In the genomic region with DNA sequence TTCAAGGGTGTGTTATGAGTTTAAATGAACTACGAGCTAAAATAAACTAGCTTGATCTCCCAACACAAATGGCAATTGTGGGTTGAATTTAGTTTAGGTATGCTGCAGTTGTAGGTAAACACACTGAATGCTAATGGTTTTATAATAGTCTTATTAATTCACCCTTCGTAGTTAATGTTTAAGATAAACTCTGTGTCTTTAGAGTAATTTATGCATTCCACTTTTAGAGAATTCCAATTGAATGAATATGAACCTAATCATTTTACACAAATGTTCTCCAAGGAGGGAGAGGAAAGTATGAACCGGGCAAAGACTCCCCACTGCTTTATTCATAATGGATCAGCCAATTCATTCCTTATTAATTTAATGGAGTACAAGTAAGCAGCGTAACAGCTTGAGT, we compare ENCODE assay signal across 32 cellular contexts.
"Had no signal": no experiment of that assay in that cellular context is flagged by ENCODE, and none has a peak within 500 bp of the region (broad histone marks: within the 10 kb centered on the region; RNA-seq: fewer than 3 reads in every experiment).

No MANE protein-coding gene starts in this region.

- H3K4me1 Mint-ChIP-seq: activated B cell treated with CpG ODN at 0.5 μM for 24 hours; activated CD4-positive, alpha-beta T cell treated with anti-CD3 and anti-CD28 coated beads, Interleukin-2, amount 10 ng/mL, durations not matched to agents 24 days and 14 days; activated naive CD8-positive, alpha-beta T cell treated with anti-CD3 and anti-CD28 coated beads for 36 hours; activated T-helper 17 cell treated with anti-CD3 and anti-CD28 coated beads, Interleukin-2, amount 50 U/mL, for 72 hours had no signal

- H3K27me3 ChIP-seq: ascending aorta, brain microvascular endothelial cell, breast epithelium had no signal

- H3K4me3 ChIP-seq: ascending aorta, breast epithelium had no signal

- H3K27me3 Mint-ChIP-seq: activated B cell treated with CpG ODN at 0.5 μM for 24 hours had no signal

- H3K36me3 Mint-ChIP-seq: activated CD4-positive, alpha-beta memory T cell treated with anti-CD3 and anti-CD28 coated beads for 36 hours; activated naive CD4-positive, alpha-beta T cell treated with anti-CD3 and anti-CD28 coated beads, Interleukin-2, amount 50 U/mL, for 72 hours; activated naive CD8-positive, alpha-beta T cell treated with anti-CD3 and anti-CD28 coated beads for 36 hours had no signal

- H3K27ac Mint-ChIP-seq: activated B cell treated with CpG ODN at 0.5 μM for 24 hours; activated CD4-positive, alpha-beta memory T cell treated with anti-CD3 and anti-CD28 coated beads for 36 hours; activated CD4-positive, alpha-beta T cell treated with anti-CD3 and anti-CD28 coated beads, Interleukin-2, amount 10 ng/mL, durations not matched to agents 24 days and 14 days; activated CD8-positive, alpha-beta T cell treated with anti-CD3 and anti-CD28 coated beads for 36 hours; activated naive CD4-positive, alpha-beta T cell treated with anti-CD3 and anti-CD28 coated beads for 36 hours; activated naive CD4-positive, alpha-beta T cell treated with anti-CD3 and anti-CD28 coated beads, Interleukin-2, amount 50 U/mL, for 72 hours; activated naive CD8-positive, alpha-beta T cell treated with anti-CD3 and anti-CD28 coated beads for 36 hours; activated T-cell treated with anti-CD3 and anti-CD28 coated beads, Interleukin-2, amount 50 U/mL, for 72 hours; activated T-helper 1 cell treated with anti-CD3 and anti-CD28 coated beads, Interleukin-12 subunit alpha, Interleukin-12 subunit beta, Interleukin-2, Interleukin-4 antibody, amounts not matched to agents 30 ng/mL and 10 ng/mL and 1 ng/mL, durations not matched to agents 14 hours and 24 hours and 36 hours; activated T-helper 17 cell treated with anti-CD3 and anti-CD28 coated beads, Interleukin-2, amount 50 U/mL, for 72 hours; T-helper 1 cell treated with Interleukin-12 subunit alpha and Interleukin-12 subunit beta and Interleukin-4 antibody, amounts not matched to agents 30 μg/mL and 1 μg/mL, for 36 hours; T-helper 2 cell treated with Interferon-gamma antibody and Interleukin-4, amounts not matched to agents 5 μg/mL and 100 μg/mL, for 36 hours had no signal

- H3K27ac ChIP-seq: ascending aorta, brain microvascular endothelial cell, breast epithelium, VCaP had no signal

- ATAC-seq: activated CD8-positive, alpha-beta T cell treated with anti-CD3 and anti-CD28 coated beads for 36 hours; activated naive CD4-positive, alpha-beta T cell treated with anti-CD3 and anti-CD28 coated beads, Interleukin-2, amount 50 U/mL, for 72 hours; activated T-cell treated with anti-CD3 and anti-CD28 coated beads, Interleukin-2, amount 50 U/mL, for 4 hours; activated T-cell treated with anti-CD3 and anti-CD28 coated beads, Interleukin-2, amount 50 U/mL, for 72 hours; activated T-helper 17 cell treated with anti-CD3 and anti-CD28 coated beads, Interleukin-2, amount 50 U/mL, for 72 hours had no signal

- H3K4me3 Mint-ChIP-seq: activated B cell treated with CpG ODN at 0.5 μM for 24 hours; activated CD4-positive, alpha-beta memory T cell treated with anti-CD3 and anti-CD28 coated beads for 36 hours; activated CD4-positive, alpha-beta T cell treated with anti-CD3 and anti-CD28 coated beads, Interleukin-2, amount 10 ng/mL, durations not matched to agents 24 days and 14 days; activated CD8-positive, alpha-beta T cell treated with anti-CD3 and anti-CD28 coated beads for 36 hours; activated naive CD4-positive, alpha-beta T cell treated with anti-CD3 and anti-CD28 coated beads for 36 hours; activated naive CD8-positive, alpha-beta T cell treated with anti-CD3 and anti-CD28 coated beads for 36 hours; activated T-cell treated with anti-CD3 and anti-CD28 coated beads, Interleukin-2, amount 50 U/mL, for 4 hours; activated T-cell treated with anti-CD3 and anti-CD28 coated beads, Interleukin-2, amount 50 U/mL, for 72 hours; activated T-helper 1 cell treated with anti-CD3 and anti-CD28 coated beads, Interleukin-12 subunit alpha, Interleukin-12 subunit beta, Interleukin-2, Interleukin-4 antibody, amounts not matched to agents 30 ng/mL and 10 ng/mL and 1 ng/mL, durations not matched to agents 14 hours and 24 hours and 36 hours; activated T-helper 17 cell treated with anti-CD3 and anti-CD28 coated beads, Interleukin-2, amount 50 U/mL, for 72 hours; T-helper 1 cell treated with Interleukin-12 subunit alpha and Interleukin-12 subunit beta and Interleukin-4 antibody, amounts not matched to agents 30 μg/mL and 1 μg/mL, for 36 hours; T-helper 2 cell treated with Interferon-gamma antibody and Interleukin-4, amounts not matched to agents 5 μg/mL and 100 μg/mL, for 36 hours had no signal

- H3K9me3 Mint-ChIP-seq: activated B cell treated with CpG ODN at 0.5 μM for 24 hours; activated CD4-positive, alpha-beta memory T cell treated with anti-CD3 and anti-CD28 coated beads for 36 hours; activated CD4-positive, alpha-beta T cell treated with anti-CD3 and anti-CD28 coated beads, Interleukin-2, amount 10 ng/mL, durations not matched to agents 24 days and 14 days; activated CD8-positive, alpha-beta T cell treated with anti-CD3 and anti-CD28 coated beads for 36 hours; activated naive CD4-positive, alpha-beta T cell treated with anti-CD3 and anti-CD28 coated beads for 36 hours; activated naive CD4-positive, alpha-beta T cell treated with anti-CD3 and anti-CD28 coated beads, Interleukin-2, amount 50 U/mL, for 72 hours; activated naive CD8-positive, alpha-beta T cell treated with anti-CD3 and anti-CD28 coated beads for 36 hours; activated T-cell treated with anti-CD3 and anti-CD28 coated beads, Interleukin-2, amount 50 U/mL, for 4 hours; activated T-cell treated with anti-CD3 and anti-CD28 coated beads, Interleukin-2, amount 50 U/mL, for 72 hours; activated T-helper 1 cell treated with anti-CD3 and anti-CD28 coated beads, Interleukin-12 subunit alpha, Interleukin-12 subunit beta, Interleukin-2, Interleukin-4 antibody, amounts not matched to agents 30 ng/mL and 10 ng/mL and 1 ng/mL, durations not matched to agents 14 hours and 24 hours and 36 hours; activated T-helper 17 cell treated with anti-CD3 and anti-CD28 coated beads, Interleukin-2, amount 50 U/mL, for 72 hours; T-helper 1 cell treated with Interleukin-12 subunit alpha and Interleukin-12 subunit beta and Interleukin-4 antibody, amounts not matched to agents 30 μg/mL and 1 μg/mL, for 36 hours; T-helper 2 cell treated with Interferon-gamma antibody and Interleukin-4, amounts not matched to agents 5 μg/mL and 100 μg/mL, for 36 hours had no signal

- H3K4me1 ChIP-seq: ascending aorta, breast epithelium had no signal

- DNase-seq: activated B cell treated with CpG ODN at 0.5 μM for 24 hours; activated CD4-positive, alpha-beta memory T cell treated with anti-CD3 and anti-CD28 coated beads for 36 hours; activated CD4-positive, alpha-beta T cell treated with anti-CD3 and anti-CD28 coated beads for 4 hours; activated CD4-positive, alpha-beta T cell treated with anti-CD3 and anti-CD28 coated beads, Interleukin-2, amount 10 ng/mL, durations not matched to agents 24 days and 14 days; activated CD4-positive, alpha-beta T cell treated with anti-CD3 and anti-CD28 coated beads, Interleukin-2, amount 50 U/mL, for 1 hour; activated CD4-positive, alpha-beta T cell treated with anti-CD3 and anti-CD28 coated beads, Interleukin-2, amount 50 U/mL, for 4 hours; activated CD4-positive, CD25-positive, alpha-beta regulatory T cell treated with anti-CD3 and anti-CD28 coated beads, Interleukin-2, amount 50 U/mL, for 72 hours; activated CD8-positive, alpha-beta memory T cell treated with anti-CD3 and anti-CD28 coated beads, Interleukin-2, amount 50 U/mL, for 4 hours; activated CD8-positive, alpha-beta T cell treated with anti-CD3 and anti-CD28 coated beads for 36 hours; activated effector memory CD4-positive, alpha-beta T cell treated with anti-CD3 and anti-CD28 coated beads, Interleukin-2, amount 50 U/mL, for 16 hours; activated gamma-delta T cell treated with Interleukin-2 at 50 U/mL for 16 hours; activated naive CD4-positive, alpha-beta T cell; activated naive CD4-positive, alpha-beta T cell treated with anti-CD3 and anti-CD28 coated beads for 36 hours; activated naive CD4-positive, alpha-beta T cell treated with anti-CD3 and anti-CD28 coated beads, Interleukin-2, amount 50 U/mL, for 16 hours; activated naive CD8-positive, alpha-beta T cell treated with anti-CD3 and anti-CD28 coated beads for 36 hours; activated T-cell treated with anti-CD3 and anti-CD28 coated beads for 4 hours; activated T-cell treated with anti-CD3 and anti-CD28 coated beads, Interleukin-2, amount 50 U/mL, for 1 hour; activated T-cell treated with anti-CD3 and anti-CD28 coated beads, Interleukin-2, amount 50 U/mL, for 4 hours; activated T-cell treated with anti-CD3 and anti-CD28 coated beads, Interleukin-2, amount 50 U/mL, for 72 hours; brain microvascular endothelial cell; central memory CD4-positive, alpha-beta T cell; T-helper 1 cell; T-helper 2 cell; T-helper 9 cell had no signal

- H3K9me3 ChIP-seq: ascending aorta, breast epithelium had no signal

- H3K36me3 ChIP-seq: ascending aorta, brain microvascular endothelial cell, breast epithelium had no signal
